In genomic region chr1:184222561-184223157, GRCh38 we compare ENCODE assay signal across 8 cellular contexts.
A peak's percentile ranks its signal among the peaks of the same experiment; 100 is the strongest.
DNase-seq lines count a peak whose midpoint lies in the region; ATAC-seq, FAIRE-seq and TF ChIP-seq lines count a peak whose summit lies in the region.

No MANE protein-coding gene starts in this region.

- peak; percentile 93 to 95 (median 94) for TF ChIP-seq CTCF in gastroesophageal sphincter (IDR thresholded peaks at IDR 0.05)
- TF ChIP-seq CTCF in parathyroid adenoma (IDR thresholded peaks at IDR 0.05): peak; percentile 79

- H3K4me1 ChIP-seq in NT2/D1 (ENCODE audit: insufficient read depth, insufficient read length) (peaks cover 3% of the 10 kb centered on the region), gastroesophageal sphincter (peaks cover 0 to 5% (median 0%) of the 10 kb centered on the region in 3 donors), parathyroid adenoma (no peaks in the 10 kb centered on the region)

- peak overlapping the region; percentile 70 for H2AFZ ChIP-seq in parathyroid adenoma

- peak; percentile 65 for DNase-seq in CD1c-positive myeloid dendritic cell (ENCODE audit: extremely low spot score)
- peak; percentile 39 for DNase-seq in H54 (ENCODE audit: insufficient read length, low spot score)
- peak; percentile 30 for DNase-seq in NT2/D1 (ENCODE audit: low read depth, low spot score)
- DNase-seq in activated T-helper 1 cell treated with anti-CD3 and anti-CD28 coated beads, Interleukin-12 subunit alpha, Interleukin-12 subunit beta, Interleukin-2, Interleukin-4 antibody, amounts not matched to agents 30 ng/mL and 10 ng/mL and 1 ng/mL, durations not matched to agents 14 hours and 24 hours and 36 hours (ENCODE audit: low spot score): peak; percentile 22

- no peaks in the 10 kb centered on the region for H3K36me3 ChIP-seq in NT2/D1 (ENCODE audit: insufficient read depth, insufficient read length, low read length)
- H3K36me3 ChIP-seq in gastroesophageal sphincter: no peaks in the 10 kb centered on the region
- H3K36me3 ChIP-seq in parathyroid adenoma (ENCODE audit: control insufficient read depth, insufficient read depth, low read length): no peaks in the 10 kb centered on the region

- no peak for FAIRE-seq in H54 (lab: Jason Lieb, UNC)

- no peak for TF ChIP-seq POLR2A in H54 (IDR thresholded peaks at IDR 0.05; ENCODE audit: low read depth, low read length)
- TF ChIP-seq POLR2A in gastroesophageal sphincter (IDR thresholded peaks at IDR 0.05): no peak

- no peak overlapping the region for H3K9ac ChIP-seq in NT2/D1 (ENCODE audit: insufficient read length, low read depth)
- H3K9ac ChIP-seq in parathyroid adenoma: no peak overlapping the region

- WGBS in gastroesophageal sphincter (ENCODE audit: low coverage in 1 of 2), 2 donors: 29 to 34% methylated on average over 12 of the region's 12 CpGs

- H3K27me3 ChIP-seq in NT2/D1 (ENCODE audit: insufficient read depth, insufficient read length): no peaks in the 10 kb centered on the region
- H3K27me3 ChIP-seq in gastroesophageal sphincter: no peaks in the 10 kb centered on the region
- no peaks in the 10 kb centered on the region for H3K27me3 ChIP-seq in parathyroid adenoma (ENCODE audit: control insufficient read depth, insufficient read depth, low read length)

- H3K27me3 Mint-ChIP-seq in activated T-helper 1 cell treated with anti-CD3 and anti-CD28 coated beads, Interleukin-12 subunit alpha, Interleukin-12 subunit beta, Interleukin-2, Interleukin-4 antibody, amounts not matched to agents 30 ng/mL and 10 ng/mL and 1 ng/mL, durations not matched to agents 14 hours and 24 hours and 36 hours (ENCODE audit: insufficient read depth): peaks cover 6% of the 10 kb centered on the region

- no peak for TF ChIP-seq EP300 in gastroesophageal sphincter (IDR thresholded peaks at IDR 0.05)

- intact Hi-C loops in activated T-helper 1 cell treated with anti-CD3 and anti-CD28 coated beads, Interleukin-12 subunit alpha, Interleukin-12 subunit beta, Interleukin-2, Interleukin-4 antibody, amounts not matched to agents 30 ng/mL and 10 ng/mL and 1 ng/mL, durations not matched to agents 14 hours and 24 hours and 36 hours (cut with micrococcal nuclease): loop anchor here (1.0 to 10.0 kb wide), 4 partner anchors 62 to 568 kb away; no protein-coding TSS in a partner anchor

- H3K9me3 ChIP-seq in NT2/D1 (ENCODE audit: insufficient read depth, low read length): no peaks in the 10 kb centered on the region
- H3K9me3 ChIP-seq in gastroesophageal sphincter: no peaks in the 10 kb centered on the region
- H3K9me3 ChIP-seq in parathyroid adenoma (ENCODE audit: control insufficient read depth, low read length): no peaks in the 10 kb centered on the region

- H3K27ac ChIP-seq in gastroesophageal sphincter: no peak overlapping the region
- H3K27ac ChIP-seq in parathyroid adenoma: no peak overlapping the region

- no peaks in the 10 kb centered on the region for H3K36me3 Mint-ChIP-seq in activated T-helper 1 cell treated with anti-CD3 and anti-CD28 coated beads, Interleukin-12 subunit alpha, Interleukin-12 subunit beta, Interleukin-2, Interleukin-4 antibody, amounts not matched to agents 30 ng/mL and 10 ng/mL and 1 ng/mL, durations not matched to agents 14 hours and 24 hours and 36 hours (ENCODE audit: low read depth)

- peak; percentile 34 for ATAC-seq in gastroesophageal sphincter
- no peak for ATAC-seq in HG03196 (IDR thresholded peaks at IDR 0.05; ENCODE audit: unreplicated experiment)
- ATAC-seq in HG03175 (IDR thresholded peaks at IDR 0.05; ENCODE audit: unreplicated experiment): no peak

- peak overlapping the region; percentile 50 for H3K4me2 ChIP-seq in parathyroid adenoma (ENCODE audit: low read length)

- no peak overlapping the region for H3K27ac Mint-ChIP-seq in activated T-helper 1 cell treated with anti-CD3 and anti-CD28 coated beads, Interleukin-12 subunit alpha, Interleukin-12 subunit beta, Interleukin-2, Interleukin-4 antibody, amounts not matched to agents 30 ng/mL and 10 ng/mL and 1 ng/mL, durations not matched to agents 14 hours and 24 hours and 36 hours

- no peaks in the 10 kb centered on the region for H3K79me2 ChIP-seq in parathyroid adenoma

- no peak overlapping the region for H3K4me3 Mint-ChIP-seq in activated T-helper 1 cell treated with anti-CD3 and anti-CD28 coated beads, Interleukin-12 subunit alpha, Interleukin-12 subunit beta, Interleukin-2, Interleukin-4 antibody, amounts not matched to agents 30 ng/mL and 10 ng/mL and 1 ng/mL, durations not matched to agents 14 hours and 24 hours and 36 hours

- no peaks in the 10 kb centered on the region for H3K9me3 Mint-ChIP-seq in activated T-helper 1 cell treated with anti-CD3 and anti-CD28 coated beads, Interleukin-12 subunit alpha, Interleukin-12 subunit beta, Interleukin-2, Interleukin-4 antibody, amounts not matched to agents 30 ng/mL and 10 ng/mL and 1 ng/mL, durations not matched to agents 14 hours and 24 hours and 36 hours

- H3K4me1 Mint-ChIP-seq in activated T-helper 1 cell treated with anti-CD3 and anti-CD28 coated beads, Interleukin-12 subunit alpha, Interleukin-12 subunit beta, Interleukin-2, Interleukin-4 antibody, amounts not matched to agents 30 ng/mL and 10 ng/mL and 1 ng/mL, durations not matched to agents 14 hours and 24 hours and 36 hours (ENCODE audit: low read depth): peaks cover 7% of the 10 kb centered on the region

- no peak overlapping the region for H3K4me3 ChIP-seq in NT2/D1 (ENCODE audit: insufficient read length, low read depth)
- peak overlapping the region in 1 of 2 donors; percentile 32 for H3K4me3 ChIP-seq in gastroesophageal sphincter
- H3K4me3 ChIP-seq in parathyroid adenoma (ENCODE audit: low read depth, low read length): no peak overlapping the region
